In genomic region chr3:132029182-132029902, GRCh38 we compare ENCODE assay signal across 1 cellular context.
A peak's percentile ranks its signal among the peaks of the same experiment; 100 is the strongest.
TF ChIP-seq lines count a peak whose summit lies in the region.

No MANE protein-coding gene starts in this region.

TF ChIP-seq in K562, 482 proteins besides CTCF, POLR2A, EP300 and RAD21 (continued from another document and continues in another):
- TF ChIP-seq ZNF280A (IDR thresholded peaks at IDR 0.05; ENCODE audit: low read depth, partially characterized antibody) (no peak), PYGO2 (tag; IDR thresholded peaks at IDR 0.05) (no peak), ATF2 (CRISPR knock-in tag; IDR thresholded peaks at IDR 0.05) (no peak), ZSCAN32 (CRISPR knock-in tag; IDR thresholded peaks at IDR 0.05) (no peak), MAFF (IDR thresholded peaks at IDR 0.05; ENCODE audit: low read length) (no peak), FOSL1 (tag; conservative IDR thresholded peaks at IDR 0.05) (no peak), PBX2 (CRISPR knock-in tag; IDR thresholded peaks at IDR 0.05; ENCODE audit: low read depth) (no peak), PBX2 (tag; conservative IDR thresholded peaks at IDR 0.05; ENCODE audit: low read depth) (no peak), ZNF232 (CRISPR knock-in tag; IDR thresholded peaks at IDR 0.05) (no peak), ZNF197 (CRISPR knock-in tag; IDR thresholded peaks at IDR 0.05; ENCODE audit: low read depth) (no peak), PPARD (CRISPR knock-in tag; IDR thresholded peaks at IDR 0.05) (no peak), MGA (IDR thresholded peaks at IDR 0.05) (no peak), SLC30A9 (CRISPR knock-in tag; IDR thresholded peaks at IDR 0.05) (no peak), ZNF668 (CRISPR knock-in tag; IDR thresholded peaks at IDR 0.05) (no peak), MBD1 (CRISPR knock-in tag; IDR thresholded peaks at IDR 0.05) (no peak), MAFK (IDR thresholded peaks at IDR 0.05; ENCODE audit: low read length) (no peak), ZNF740 (CRISPR knock-in tag; IDR thresholded peaks at IDR 0.05) (no peak), ZNF740 (tag; IDR thresholded peaks at IDR 0.05) (no peak), HDAC8 (tag; IDR thresholded peaks at IDR 0.05) (no peak), XRCC3 (IDR thresholded peaks at IDR 0.05) (no peak), DMBX1 (CRISPR knock-in tag; IDR thresholded peaks at IDR 0.05; ENCODE audit: borderline replicate concordance) (no peak), REST (CRISPR knock-in tag; IDR thresholded peaks at IDR 0.05; ENCODE audit: low read depth) (0 out of 2 replicates have a peak, but pooled peaks have one; percentile 31), ID3 (CRISPR knock-in tag; IDR thresholded peaks at IDR 0.05) (no peak), ID3 (tag; IDR thresholded peaks at IDR 0.05) (no peak), CGGBP1 (CRISPR knock-in tag; IDR thresholded peaks at IDR 0.05) (no peak)
